Comparison of ENCODE assay signal across 1 cellular context in genomic region chr20:32752458-32753250, GRCh38.
TF ChIP-seq lines count a peak whose summit lies in the region.

No MANE protein-coding gene starts in this region.

TF ChIP-seq in K562, 482 proteins besides CTCF, POLR2A, EP300 and RAD21 (continued from another document and continues in another):
- TF ChIP-seq ETS1 (conservative IDR thresholded peaks at IDR 0.05; ENCODE audit: control insufficient read depth, low read depth, low read length) (peak; percentile 78; the same call in 1 of the 2 replicates), MCM2 (IDR thresholded peaks at IDR 0.05; ENCODE audit: low read depth) (no peak), MLLT1 (IDR thresholded peaks at IDR 0.05) (0 out of 4 replicates have a peak, but pooled peaks of 1 of the 2 experiments have one; percentile 34), PTRF (tag; IDR thresholded peaks at IDR 0.05) (no peak), PHF8 (IDR thresholded peaks at IDR 0.05; ENCODE audit: borderline replicate concordance, low read length) (no peak), CHD4 (IDR thresholded peaks at IDR 0.05; ENCODE audit: insufficient read depth, insufficient replicate concordance, low read depth, low read length, poor library complexity, severe bottlenecking) (no peak), ETV5 (CRISPR knock-in tag; IDR thresholded peaks at IDR 0.05; ENCODE audit: low read depth) (no peak; the same call in 1 of the 2 replicates), MAFK (IDR thresholded peaks at IDR 0.05; ENCODE audit: low read length) (peak; percentile 95), PRPF4 (IDR thresholded peaks at IDR 0.05; ENCODE audit: insufficient read depth, low read depth, low read length, poor library complexity, severe bottlenecking) (no peak), CHD1 (IDR thresholded peaks at IDR 0.05; ENCODE audit: low read length) (no peak), HDAC2 (IDR thresholded peaks at IDR 0.05) (peak; percentile 99), RFX1 (IDR thresholded peaks at IDR 0.05) (no peak), ZBTB12 (CRISPR knock-in tag; IDR thresholded peaks at IDR 0.05) (no peak), E2F6 (IDR thresholded peaks at IDR 0.05; ENCODE audit: borderline replicate concordance in 1 of 2, extremely low read depth in 1 of 2, insufficient read depth in 1 of 2, insufficient read length in 1 of 2, low read depth in 1 of 2, low read length in 1 of 2, poor library complexity in 1 of 2, severe bottlenecking in 1 of 2) (peak in 1 of 2 experiments; percentile 42), SAFB (IDR thresholded peaks at IDR 0.05; ENCODE audit: borderline replicate concordance, low read depth, low read length) (no peak), ZNF76 (CRISPR knock-in tag; IDR thresholded peaks at IDR 0.05; ENCODE audit: borderline replicate concordance) (no peak), ZNF644 (tag; IDR thresholded peaks at IDR 0.05; ENCODE audit: low read depth) (peak; percentile 41; the same call in 1 of the 2 replicates), NFIC (IDR thresholded peaks at IDR 0.05) (peak; percentile 100), OTX1 (CRISPR knock-in tag; IDR thresholded peaks at IDR 0.05) (no peak), FOSL1 (tag; conservative IDR thresholded peaks at IDR 0.05) (peak; percentile 94), BACH1 (tag; IDR thresholded peaks at IDR 0.05) (peak; percentile 42; the same call in 1 of the 2 replicates), CEBPZ (IDR thresholded peaks at IDR 0.05; ENCODE audit: borderline replicate concordance, low read depth, low read length) (no peak), ZNF324 (CRISPR knock-in tag; IDR thresholded peaks at IDR 0.05) (no peak), ZEB2 (IDR thresholded peaks at IDR 0.05) (peak; percentile 97), ZKSCAN3 (CRISPR knock-in tag; IDR thresholded peaks at IDR 0.05) (no peak), DDX20 (tag; IDR thresholded peaks at IDR 0.05; ENCODE audit: low read depth) (0 out of 2 replicates have a peak, but pooled peaks have one; percentile 21), CREB1 (IDR thresholded peaks at IDR 0.05) (peak; percentile 76), CREB1 (CRISPR knock-in tag; IDR thresholded peaks at IDR 0.05) (no peak), PHF21A (IDR thresholded peaks at IDR 0.05; ENCODE audit: borderline replicate concordance, low read depth) (no peak), ZNF740 (CRISPR knock-in tag; IDR thresholded peaks at IDR 0.05) (no peak), ZNF740 (tag; IDR thresholded peaks at IDR 0.05) (no peak), TBP (optimal IDR thresholded peaks at IDR 0.05; ENCODE audit: low read depth, low read length) (peak; percentile 43), ZNF695 (CRISPR knock-in tag; IDR thresholded peaks at IDR 0.05) (no peak), TOE1 (IDR thresholded peaks at IDR 0.05; ENCODE audit: borderline replicate concordance) (peak; percentile 71; the same call in 1 of the 2 replicates), TOE1 (CRISPR knock-in tag; IDR thresholded peaks at IDR 0.05; ENCODE audit: borderline replicate concordance, low read depth) (no peak), SMAD4 (CRISPR knock-in tag; conservative IDR thresholded peaks at IDR 0.05) (peak; percentile 96), SFPQ (IDR thresholded peaks at IDR 0.05; ENCODE audit: low read depth, low read length) (no peak), PBX2 (CRISPR knock-in tag; IDR thresholded peaks at IDR 0.05; ENCODE audit: low read depth) (no peak), PBX2 (tag; conservative IDR thresholded peaks at IDR 0.05; ENCODE audit: low read depth) (peak; percentile 80), KAT2B (IDR thresholded peaks at IDR 0.05; ENCODE audit: low read depth, low read length) (no peak), PML (IDR thresholded peaks at IDR 0.05; ENCODE audit: low read length) (peak; percentile 95), CBFA2T2 (conservative IDR thresholded peaks at IDR 0.05) (peak; percentile 99), MTA3 (IDR thresholded peaks at IDR 0.05; ENCODE audit: borderline replicate concordance) (peak; percentile 76), CREBBP (IDR thresholded peaks at IDR 0.05; ENCODE audit: low read depth, low read length) (no peak), E2F8 (IDR thresholded peaks at IDR 0.05; ENCODE audit: low read depth, partially characterized antibody) (no peak), GABPA (tag; conservative IDR thresholded peaks at IDR 0.05; ENCODE audit: low read depth) (peak; percentile 37; the same call in 1 of the 2 replicates), MTA2 (IDR thresholded peaks at IDR 0.05; ENCODE audit: low read depth) (peak; percentile 97), TBL1XR1 (IDR thresholded peaks at IDR 0.05; ENCODE audit: low read length in 2 of 2) (peak; percentile 94 to 95; a peak in 3 of 4 replicates)
